Comparison of ENCODE assay signal across 16 cellular contexts in the genomic region with DNA sequence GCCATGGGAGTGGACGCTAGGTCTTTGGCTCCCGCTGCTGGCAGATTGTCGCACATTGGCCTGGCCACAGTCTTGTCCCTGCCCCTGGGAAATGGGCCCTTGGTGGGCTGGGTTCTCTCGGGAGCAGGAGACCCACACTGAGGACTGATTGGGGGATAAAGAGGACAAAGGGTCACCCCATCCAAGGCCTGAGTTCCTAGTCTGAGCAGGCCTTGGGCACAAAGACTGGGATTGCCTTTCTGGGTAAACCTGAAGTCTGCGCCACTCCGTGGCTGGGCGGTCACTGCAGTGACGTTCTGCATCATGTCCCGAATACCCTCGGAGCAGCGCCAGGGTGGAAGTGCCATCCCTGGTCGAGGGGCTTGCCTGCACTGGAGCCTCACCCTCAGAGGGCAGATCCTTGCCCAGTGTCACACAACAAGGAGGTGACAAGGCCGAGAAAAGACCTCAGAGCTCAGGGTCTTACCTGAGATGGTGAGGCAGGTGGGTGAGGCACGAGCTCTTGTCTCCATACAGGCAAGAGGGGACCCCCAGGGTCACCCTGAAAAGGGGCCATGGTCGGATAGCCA. TPM values are rescaled to one million over a fixed set of nuclear protein-coding genes. Genes with fewer than 3 reads are reported as not detected.
DNase-seq lines count a peak whose midpoint lies in the region; ATAC-seq, FAIRE-seq and TF ChIP-seq lines count a peak whose summit lies in the region.
"Had no signal": no experiment of that assay in that cellular context is flagged by ENCODE, and none has a peak within 500 bp of the region (broad histone marks: within the 10 kb centered on the region; RNA-seq: fewer than 3 reads in every experiment).

No MANE protein-coding gene starts in this region.

- TF ChIP-seq CTCF in Calu3 (IDR thresholded peaks at IDR 0.05; ENCODE audit: unreplicated experiment): no peak
- no peak for TF ChIP-seq CTCF in esophagus muscularis mucosa (IDR thresholded peaks at IDR 0.05)
- TF ChIP-seq CTCF in ovary (IDR thresholded peaks at IDR 0.05): no peak
- no peak for TF ChIP-seq CTCF in PC-3 (conservative IDR thresholded peaks at IDR 0.05; ENCODE audit: low read depth, low read length)

- H2AFZ ChIP-seq in mesenchymal stem cell (ENCODE audit: low read depth, low read length) (no peak overlapping the region), PC-3 (ENCODE audit: low read length) (no peak overlapping the region)

- H2BK5ac ChIP-seq in mesenchymal stem cell (ENCODE audit: low read depth, low read length, poor library complexity, severe bottlenecking): no peak overlapping the region

- peak; percentile 2 for DNase-seq in Calu3
- DNase-seq in HTR-8/SVneo (ENCODE audit: insufficient read length, low spot score): no peak
- DNase-seq in esophagus muscularis mucosa (ENCODE audit: extremely low spot score): peak; percentile 53
- peak in 3 of 5 donors; percentile 6 to 37 (median 15) for DNase-seq in ovary
- no peak for DNase-seq in mesenchymal stem cell
- DNase-seq in PC-3: no peak
- DNase-seq in NOMO-1 (lab: John Stamatoyannopoulos, UW; ENCODE audit: unreplicated experiment in 2 of 2): no peak
- DNase-seq in H54 (ENCODE audit: insufficient read length, low spot score): no peak
- DNase-seq: amniotic stem cell; IMR-90; NCI-H524 treated with DMSO at 0.1 percent for 48 hours; SHP77; stimulated activated CD4-positive, alpha-beta T cell treated with anti-CD3 and anti-CD28 coated beads, Interleukin-2, amount 100 ng/mL, for 48 hours; stimulated activated naive B cell treated with anti-CD40 and anti-IgM and Interleukin-4, amounts not matched to agents 10 μg/mL and 1 μg/mL and 100 μg/mL, for 72 hours had no signal

- H3K9me3 Mint-ChIP-seq in Calu3 (ENCODE audit: low read depth, unreplicated experiment): no peaks in the 10 kb centered on the region
- H3K9me3 Mint-ChIP-seq: stimulated activated naive B cell treated with anti-CD40 and anti-IgM and Interleukin-4, amounts not matched to agents 10 μg/mL and 1 μg/mL and 100 μg/mL, for 72 hours had no signal

- H2BK120ac ChIP-seq in mesenchymal stem cell (ENCODE audit: low read depth, low read length): no peak overlapping the region

- H3K9me3 ChIP-seq in esophagus muscularis mucosa: no peaks in the 10 kb centered on the region
- no peaks in the 10 kb centered on the region for H3K9me3 ChIP-seq in ovary
- H3K9me3 ChIP-seq in mesenchymal stem cell (ENCODE audit: control insufficient read depth, low read length): no peaks in the 10 kb centered on the region
- no peaks in the 10 kb centered on the region for H3K9me3 ChIP-seq in PC-3 (ENCODE audit: low read length)

- no peak overlapping the region for H4K8ac ChIP-seq in mesenchymal stem cell (ENCODE audit: low read length)

- TF ChIP-seq POLR2A in esophagus muscularis mucosa (IDR thresholded peaks at IDR 0.05; ENCODE audit: low read depth): no peak
- no peak for TF ChIP-seq POLR2A in ovary (IDR thresholded peaks at IDR 0.05)
- no peak for TF ChIP-seq POLR2A in H54 (IDR thresholded peaks at IDR 0.05; ENCODE audit: low read depth, low read length)

- peak overlapping the region in 1 of 4 donors; percentile 23 for H3K27ac ChIP-seq in esophagus muscularis mucosa (replicated peaks in 1 of 4)
- H3K27ac ChIP-seq in ovary: no peak overlapping the region
- H3K27ac ChIP-seq in mesenchymal stem cell (ENCODE audit: low read length, poor library complexity, severe bottlenecking): no peak overlapping the region
- no peak overlapping the region for H3K27ac ChIP-seq in PC-3 (ENCODE audit: low read length)

- no peak overlapping the region for H3K14ac ChIP-seq in mesenchymal stem cell (ENCODE audit: low read length in 2 of 2)

- no peak overlapping the region for H3K4me3 Mint-ChIP-seq in Calu3 (ENCODE audit: low read depth, unreplicated experiment)
- H3K4me3 Mint-ChIP-seq: CD14-positive monocyte; stimulated activated naive B cell treated with anti-CD40 and anti-IgM and Interleukin-4, amounts not matched to agents 10 μg/mL and 1 μg/mL and 100 μg/mL, for 72 hours had no signal

- CTCF ChIA-PET in Calu3 (lab: Charles Lee): interaction anchor here (2.2 kb wide), 1 partner anchor 34 kb away, joined by 6 read pairs; no protein-coding TSS in a partner anchor
- CTCF ChIA-PET in PC-3 (lab: Charles Lee): no interaction called here

- ATAC-seq in PC-3: no peak
- ATAC-seq: stimulated activated naive B cell treated with anti-CD40 and anti-IgM and Interleukin-4, amounts not matched to agents 10 μg/mL and 1 μg/mL and 100 μg/mL, for 72 hours had no signal

- H2AK5ac ChIP-seq in mesenchymal stem cell (ENCODE audit: low read length, severe bottlenecking): no peak overlapping the region

- H3K4me3 ChIP-seq in esophagus muscularis mucosa (no peak overlapping the region), ovary (no peak overlapping the region), mesenchymal stem cell (ENCODE audit: insufficient read depth in 1 of 2, low read depth in 1 of 2, low read length in 2 of 2) (no peak overlapping the region), PC-3 (ENCODE audit: low read length) (no peak overlapping the region)

- no peaks in the 10 kb centered on the region for H4K20me1 ChIP-seq in PC-3 (ENCODE audit: low read length)

- BruUV-seq in Calu3 (replicated peaks; lab: Mats Ljungman, UMichigan): no TSS peak
- no TSS peak for BruUV-seq in PC-3 (replicated peaks; lab: Mats Ljungman, UMichigan)

- peaks cover 100% of the 10 kb centered on the region for H3K36me3 Mint-ChIP-seq in Calu3 (ENCODE audit: insufficient read depth, unreplicated experiment)
- H3K36me3 Mint-ChIP-seq: CD14-positive monocyte had no signal

- H3K79me1 ChIP-seq in mesenchymal stem cell (replicated peaks; ENCODE audit: low read length, poor library complexity, severe bottlenecking): peaks cover 10% of the 10 kb centered on the region

- H3K27me3 Mint-ChIP-seq in Calu3 (ENCODE audit: unreplicated experiment): no peaks in the 10 kb centered on the region
- H3K27me3 Mint-ChIP-seq: stimulated activated naive B cell treated with anti-CD40 and anti-IgM and Interleukin-4, amounts not matched to agents 10 μg/mL and 1 μg/mL and 100 μg/mL, for 72 hours had no signal

- POLR2A ChIA-PET in PC-3 (lab: Charles Lee; ENCODE audit: unreplicated experiment): interaction anchor here (0.6 kb wide), 1 partner anchor 430 kb away, joined by 3 read pairs; no protein-coding TSS in a partner anchor

- H2BK15ac ChIP-seq in mesenchymal stem cell (ENCODE audit: low read depth, poor library complexity, severe bottlenecking): no peak overlapping the region

- peaks cover 64% of the 10 kb centered on the region for H3K4me1 Mint-ChIP-seq in Calu3 (ENCODE audit: low read depth, unreplicated experiment)
- H3K4me1 Mint-ChIP-seq: CD14-positive monocyte had no signal

- peaks cover 23% of the 10 kb centered on the region for H3K79me2 ChIP-seq in PC-3 (ENCODE audit: low read length)

- H3K18ac ChIP-seq in mesenchymal stem cell (ENCODE audit: low read depth in 1 of 2, low read length in 2 of 2): no peak overlapping the region

- no peak overlapping the region for H3K4ac ChIP-seq in mesenchymal stem cell (ENCODE audit: low read depth in 1 of 2, low read length in 2 of 2)

- H3K23ac ChIP-seq in mesenchymal stem cell (ENCODE audit: low read length in 2 of 2): no peak overlapping the region

- no peaks in the 10 kb centered on the region for H3K9me2 ChIP-seq in PC-3 (replicated peaks; ENCODE audit: low read length)

- H3K4me1 ChIP-seq in esophagus muscularis mucosa: peaks cover 8 to 38% (median 24%) of the 10 kb centered on the region in 4 donors
- peaks cover 9% of the 10 kb centered on the region for H3K4me1 ChIP-seq in ovary (ENCODE audit: insufficient read depth)
- H3K4me1 ChIP-seq in mesenchymal stem cell (ENCODE audit: control insufficient read depth, insufficient read depth, low read depth, low read length): peaks cover 3% of the 10 kb centered on the region
- no peaks in the 10 kb centered on the region for H3K4me1 ChIP-seq in PC-3 (ENCODE audit: insufficient read depth, low read length)

- WGBS in esophagus muscularis mucosa: 95% methylated on average over 4 of the region's 15 CpGs
- WGBS in ovary, 3 donors: 88 to 90% (median 90%) methylated on average over 15 of the region's 15 CpGs
- 86% methylated on average over 15 of the region's 15 CpGs for WGBS in mesenchymal stem cell

- TF ChIP-seq EP300 in esophagus muscularis mucosa (IDR thresholded peaks at IDR 0.05): no peak
- TF ChIP-seq EP300 in ovary (IDR thresholded peaks at IDR 0.05): no peak

- no peak overlapping the region for H2BK12ac ChIP-seq in mesenchymal stem cell (ENCODE audit: low read length in 2 of 2)

- H4K91ac ChIP-seq in mesenchymal stem cell (ENCODE audit: low read length): no peak overlapping the region

- H3K27me3 ChIP-seq in esophagus muscularis mucosa (no peaks in the 10 kb centered on the region), ovary (no peaks in the 10 kb centered on the region), mesenchymal stem cell (ENCODE audit: control insufficient read depth in 1 of 2, insufficient read depth in 1 of 2, low read length in 2 of 2) (no peaks in the 10 kb centered on the region), PC-3 (ENCODE audit: low read length) (no peaks in the 10 kb centered on the region)

- intact Hi-C loops in Calu3 (cut with micrococcal nuclease; ENCODE audit: unreplicated experiment) (no loop called here), esophagus muscularis mucosa (cut with DNase I) (loop anchor here (5.0 to 10.0 kb wide), 2 partner anchors 59 to 298 kb away; no protein-coding TSS in a partner anchor), ovary (cut with DNase I) (loop anchor here in 1 of 4 donors (10.0 kb wide), 1 partner anchor 428 kb away; no protein-coding TSS in a partner anchor), PC-3 (cut with micrococcal nuclease) (no loop called here)

- H3K9ac ChIP-seq in mesenchymal stem cell (ENCODE audit: low read length): no peak overlapping the region
- H3K9ac ChIP-seq in PC-3 (ENCODE audit: low read length): no peak overlapping the region

- H3K36me3 ChIP-seq in esophagus muscularis mucosa (peaks cover 10 to 67% (median 43%) of the 10 kb centered on the region in 4 donors), ovary (no peaks in the 10 kb centered on the region), mesenchymal stem cell (ENCODE audit: control insufficient read depth in 1 of 2, insufficient read depth in 2 of 2, low read depth in 1 of 2, low read length in 2 of 2) (peaks cover 0 to 70% of the 10 kb centered on the region in 2 experiments), PC-3 (ENCODE audit: low read depth, low read length) (peaks cover 42% of the 10 kb centered on the region)

- no peak overlapping the region for H3K4me2 ChIP-seq in mesenchymal stem cell (ENCODE audit: low read length, poor library complexity, severe bottlenecking)
- no peak overlapping the region for H3K4me2 ChIP-seq in PC-3 (ENCODE audit: low read length)

- H3F3A ChIP-seq in PC-3 (ENCODE audit: low read length, unreplicated experiment): no peaks in the 10 kb centered on the region

- peak overlapping the region; percentile 95 for H3K27ac Mint-ChIP-seq in Calu3 (ENCODE audit: unreplicated experiment)
- H3K27ac Mint-ChIP-seq: stimulated activated naive B cell treated with anti-CD40 and anti-IgM and Interleukin-4, amounts not matched to agents 10 μg/mL and 1 μg/mL and 100 μg/mL, for 72 hours had no signal

- FAIRE-seq in HTR-8/SVneo (lab: Jason Lieb, UNC) (peak; percentile 79), H54 (lab: Jason Lieb, UNC) (no peak)

RNA-seq across cellular contexts. Expression of gene ZBP1, which starts 36.1 kb away (rescaled TPM):
- total RNA-seq in Calu3 (2022) (2.9 and 12.5 TPM in 2 replicates), esophagus muscularis mucosa (under 1 TPM in 2 of 4 donors, not detected in 2; 0.33 to 0.75 TPM), ovary (under 1 TPM in 3 of 7 donors, not detected in 4; 0.23 to 0.50 (median 0.24) TPM), PC-3 (2014; rRNA removed) (0.12 TPM in 1 of 2 replicates, not detected in the other)
- under 1 TPM; 0.12 to 0.92 TPM for polyA plus RNA-seq in ovary
- polyA plus RNA-seq in mesenchymal stem cell (2013, experiment 1 of 2): not detected
- polyA plus RNA-seq in mesenchymal stem cell (2013, experiment 2 of 2): not detected
- total RNA-seq: G401, IMR-90 had no signal
- polyA plus RNA-seq: IMR-90 had no signal

RNA-seq across cellular contexts. Expression of gene PMEPA1, which starts 53.5 kb away (rescaled TPM):
- total RNA-seq in Calu3 (2022) (732 and 1,302 TPM in 2 replicates), esophagus muscularis mucosa (10 to 100 TPM; 10.4 to 37.8 (median 17.4) TPM), ovary (10 to 100 TPM in 5 of 7 donors, 1 to 10 TPM in 2; 2.7 to 73.4 (median 17.6) TPM), PC-3 (2014; rRNA removed) (21.9 and 29.3 TPM in 2 replicates)
- 10 to 100 TPM; 14.6 to 28.5 TPM for polyA plus RNA-seq in ovary
- polyA plus RNA-seq in mesenchymal stem cell (2013, experiment 1 of 2): 6.5 TPM
- 5.8 TPM for polyA plus RNA-seq in mesenchymal stem cell (2013, experiment 2 of 2)

Comparison
In these comparisons a context has a peak if more than half of its experiments do, and no peak if none do; other contexts are left out.
1. DNase-seq: peak in Calu3 (single experiment), esophagus muscularis mucosa (single experiment) and ovary (3 of 5); none in HTR-8/SVneo (single experiment), mesenchymal stem cell (single experiment), PC-3 (single experiment), NOMO-1 (0 of 2) and H54 (single experiment).